In the genomic region with DNA sequence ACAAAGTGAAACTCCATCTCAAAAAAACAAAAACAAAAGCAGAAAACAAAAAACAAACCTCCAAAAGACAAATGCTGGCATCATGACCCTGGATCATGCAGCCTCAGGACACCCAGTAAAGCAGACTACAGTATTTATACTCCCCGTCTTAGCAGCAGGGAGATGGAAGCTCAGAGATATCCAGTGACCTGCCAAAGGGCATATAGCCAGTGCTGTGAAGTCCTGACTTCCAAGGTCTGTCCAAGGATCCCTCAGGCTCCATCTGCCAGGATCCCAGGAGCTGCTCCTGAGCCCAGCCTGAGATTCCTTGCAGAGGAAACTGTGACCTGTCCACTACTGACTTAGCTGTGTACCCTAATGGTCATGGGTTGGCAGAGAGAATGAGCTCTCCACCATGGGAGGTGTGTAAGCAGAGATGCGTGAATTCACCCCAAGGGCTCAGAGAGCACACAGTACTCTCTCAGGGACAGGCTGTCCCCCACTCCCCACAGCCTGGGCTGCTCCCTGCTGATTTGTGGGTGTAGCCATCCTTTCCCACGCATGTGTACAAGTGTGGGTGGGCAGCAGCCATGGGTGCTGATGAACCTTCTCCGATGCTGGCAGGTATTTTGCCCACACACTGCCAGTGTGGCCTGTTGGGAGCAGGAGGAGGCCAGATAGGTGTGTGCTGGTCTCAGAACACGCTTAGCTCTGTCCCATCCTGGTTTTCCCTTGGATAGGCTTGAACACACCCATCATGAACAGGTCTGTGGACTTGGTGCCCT, we compare ENCODE assay signal across 22 cellular contexts. TPM values are rescaled to one million over a fixed set of nuclear protein-coding genes. Genes with fewer than 3 reads are reported as not detected.
"Had no signal": no experiment of that assay in that cellular context is flagged by ENCODE, and none has a peak within 500 bp of the region (broad histone marks: within the 10 kb centered on the region; RNA-seq: fewer than 3 reads in every experiment).

No MANE protein-coding gene starts in this region.

- H3K4me3 ChIP-seq: coronary artery, heart left ventricle, lung, prostate gland, sigmoid colon, skin epidermis, thoracic aorta, transverse colon had no signal

- H3K9me3 ChIP-seq: heart left ventricle, prostate gland, sigmoid colon, thoracic aorta, transverse colon had no signal

- H3K9ac ChIP-seq: parathyroid adenoma had no signal

- ATAC-seq: heart left ventricle; natural killer cell treated with Interleukin-12 subunit alpha and Interleukin-12 subunit beta and Interleukin-15 and Interleukin-18, amount 100 ng/mL, for 72 hours; stimulated activated naive B cell treated with anti-CD40 and anti-IgM and Interleukin-4, amounts not matched to agents 10 μg/mL and 1 μg/mL and 100 μg/mL, for 72 hours; stimulated activated naive CD8-positive, alpha-beta T cell treated with anti-CD3 and anti-CD28 coated beads, Interleukin-15, amount 100 ng/mL, for 72 hours had no signal

- H2AFZ ChIP-seq: parathyroid adenoma had no signal

- H3K27ac ChIP-seq: coronary artery, parathyroid adenoma, prostate gland, sigmoid colon, skin epidermis, thoracic aorta, transverse colon had no signal

- H3K4me1 ChIP-seq: parathyroid adenoma had no signal

- DNase-seq: effector CD8-positive, alpha-beta T cell; foreskin melanocyte; hypothalamus; mesenchymal stem cell; midbrain; occipital lobe; sigmoid colon; stimulated activated CD4-positive, alpha-beta T cell treated with anti-CD3 and anti-CD28 coated beads, Interleukin-2, amount 100 ng/mL, for 24 hours; stimulated activated CD4-positive, alpha-beta T cell treated with anti-CD3 and anti-CD28 coated beads, Interleukin-4, amount 100 ng/mL, for 4 hours; stimulated activated naive B cell treated with anti-CD40 and anti-IgM and Interleukin-4, amounts not matched to agents 10 μg/mL and 1 μg/mL and 100 μg/mL, for 72 hours; stimulated activated naive CD8-positive, alpha-beta T cell treated with anti-CD3 and anti-CD28 coated beads, Interleukin-15, amount 100 ng/mL, for 72 hours had no signal

- H3K79me2 ChIP-seq: parathyroid adenoma had no signal

- FAIRE-seq: islet of Langerhans had no signal

- H3K36me3 ChIP-seq: heart left ventricle, prostate gland, sigmoid colon, thoracic aorta, transverse colon had no signal

RNA-seq across cellular contexts. Expression of a gene that starts 2.1 kb away (rescaled TPM):
- total RNA-seq: natural killer cell treated with Interleukin-12 subunit alpha and Interleukin-12 subunit beta and Interleukin-15 and Interleukin-18, amount 100 ng/mL, for 72 hours; renal cortical epithelial cell had no signal
